ENCODE assay signal across 20 cellular contexts in genomic region chr5:170504598-170505266, GRCh38. TPM values are rescaled to one million over a fixed set of nuclear protein-coding genes. Genes with fewer than 3 reads are reported as not detected.
DNase-seq lines count a peak whose midpoint lies in the region; ATAC-seq and TF ChIP-seq lines count a peak whose summit lies in the region.
"Had no signal": no experiment of that assay in that cellular context is flagged by ENCODE, and none has a peak within 500 bp of the region (broad histone marks: within the 10 kb centered on the region; RNA-seq: fewer than 3 reads in every experiment).

No MANE protein-coding gene starts in this region.

- no peaks in the 10 kb centered on the region for H3K9me2 ChIP-seq in hepatocyte (replicated peaks; ENCODE audit: insufficient read depth)

- H3K36me3 ChIP-seq in HEK293 (ENCODE audit: control insufficient read depth in 2 of 2, insufficient read depth in 1 of 2, low read length in 2 of 2) (no peaks in the 10 kb centered on the region), SJCRH30 (no peaks in the 10 kb centered on the region), hepatocyte (replicated peaks; ENCODE audit: insufficient read depth, low read depth) (no peaks in the 10 kb centered on the region), parathyroid adenoma (ENCODE audit: control insufficient read depth, insufficient read depth, low read length) (no peaks in the 10 kb centered on the region), gastrocnemius medialis (no peaks in the 10 kb centered on the region)
- H3K36me3 ChIP-seq: BLaER1, esophagus squamous epithelium, spleen, tibial artery had no signal

- peak overlapping the region; percentile 92 for H3K4me2 ChIP-seq in hepatocyte
- no peak overlapping the region for H3K4me2 ChIP-seq in parathyroid adenoma (ENCODE audit: low read length)
- H3K4me2 ChIP-seq: BLaER1 had no signal

- ATAC-seq in HG03354 (IDR thresholded peaks at IDR 0.05; ENCODE audit: poor library complexity, severe bottlenecking, unreplicated experiment) (no peak), gastrocnemius medialis (no peak), HG03095 (IDR thresholded peaks at IDR 0.05; ENCODE audit: unreplicated experiment) (no peak)
- ATAC-seq: stimulated activated effector memory CD8-positive, alpha-beta T cell treated with anti-CD3 and anti-CD28 coated beads, Interleukin-12 subunit alpha, Interleukin-12 subunit beta, amount 100 ng/mL, for 72 hours had no signal

- H3K4me3 ChIP-seq in HEK293 (ENCODE audit: low read depth, low read length) = no peak overlapping the region
- peak overlapping the region; percentile 51 for H3K4me3 ChIP-seq in SJCRH30
- no peak overlapping the region for H3K4me3 ChIP-seq in hepatocyte
- H3K4me3 ChIP-seq in parathyroid adenoma (ENCODE audit: low read depth, low read length) = no peak overlapping the region
- H3K4me3 ChIP-seq in gastrocnemius medialis = no peak overlapping the region
- H3K4me3 ChIP-seq: BLaER1 had no signal

- H3K27ac ChIP-seq in HEK293 (ENCODE audit: extremely low read depth, low read depth, low read length) (no peak overlapping the region), SJCRH30 (no peak overlapping the region), hepatocyte (no peak overlapping the region), parathyroid adenoma (no peak overlapping the region), gastrocnemius medialis (no peak overlapping the region)
- H3K27ac ChIP-seq: BLaER1, coronary artery, esophagus squamous epithelium, spleen, tibial artery had no signal

- H4K20me1 ChIP-seq in hepatocyte (ENCODE audit: insufficient read depth, poor library complexity, severe bottlenecking) = no peaks in the 10 kb centered on the region
- H4K20me1 ChIP-seq: BLaER1 had no signal

- H2AFZ ChIP-seq in hepatocyte = no peak overlapping the region
- peak overlapping the region; percentile 55 for H2AFZ ChIP-seq in parathyroid adenoma

- peak in 1 of 2 experiments; percentile 16 for DNase-seq in SJCRH30
- no peak for DNase-seq in hepatocyte (ENCODE audit: low spot score)
- DNase-seq in gastrocnemius medialis = no peak
- DNase-seq: activated effector memory CD4-positive, alpha-beta T cell treated with Interleukin-2 at 50 U/mL for 16 hours; amniotic stem cell; esophagus squamous epithelium; IMR-90; MV-4-11; NCI-H2029 treated with DMSO at 0.1 percent for 48 hours; NCI-H774; spleen; tibial artery had no signal

- POLR2A ChIA-PET in HEK293 (lab: Yijun Ruan, JAX) = no interaction called here

- 88% methylated on average over 23 of the region's 23 CpGs for WGBS in hepatocyte (ENCODE audit: low lambda C conversion rate, missing lambda C conversion rate)

- TF ChIP-seq CTCF in HEK293 (tag by site-specific recombination; IDR thresholded peaks at IDR 0.05) = no peak
- no peak for TF ChIP-seq CTCF in hepatocyte (IDR thresholded peaks at IDR 0.05; ENCODE audit: poor library complexity)
- no peak for TF ChIP-seq CTCF in parathyroid adenoma (IDR thresholded peaks at IDR 0.05)
- no peak for TF ChIP-seq CTCF in gastrocnemius medialis (IDR thresholded peaks at IDR 0.05 in 4 of 5, conservative IDR thresholded peaks at IDR 0.05 in 1 of 5)

- CTCF ChIA-PET in HEK293 (lab: Yijun Ruan, JAX) = interaction anchor here (0.7 kb wide), 1 partner anchor 170 kb away, joined by 3 read pairs; no protein-coding TSS in a partner anchor

- no peak for TF ChIP-seq POLR2A in gastrocnemius medialis (IDR thresholded peaks at IDR 0.05)

- H3K4me1 ChIP-seq in HEK293 (ENCODE audit: control insufficient read depth, insufficient read depth, low read length) = no peaks in the 10 kb centered on the region
- no peaks in the 10 kb centered on the region for H3K4me1 ChIP-seq in SJCRH30
- H3K4me1 ChIP-seq in hepatocyte (ENCODE audit: insufficient read depth) = peaks cover 3% of the 10 kb centered on the region
- peaks cover 36% of the 10 kb centered on the region for H3K4me1 ChIP-seq in parathyroid adenoma
- no peaks in the 10 kb centered on the region for H3K4me1 ChIP-seq in gastrocnemius medialis

- peaks cover 10% of the 10 kb centered on the region for H3K27me3 ChIP-seq in SJCRH30
- peaks cover 29% of the 10 kb centered on the region for H3K27me3 ChIP-seq in hepatocyte
- H3K27me3 ChIP-seq in parathyroid adenoma (ENCODE audit: control insufficient read depth, insufficient read depth, low read length) = no peaks in the 10 kb centered on the region
- H3K27me3 ChIP-seq in gastrocnemius medialis = peaks cover 5 to 10% (median 7%) of the 10 kb centered on the region in 3 donors

- H3K9me3 ChIP-seq in HEK293 (ENCODE audit: control insufficient read depth, insufficient read depth, low read depth, low read length) = no peaks in the 10 kb centered on the region
- H3K9me3 ChIP-seq in SJCRH30 (replicated peaks) = no peaks in the 10 kb centered on the region
- no peaks in the 10 kb centered on the region for H3K9me3 ChIP-seq in hepatocyte (ENCODE audit: low read depth)
- no peaks in the 10 kb centered on the region for H3K9me3 ChIP-seq in parathyroid adenoma (ENCODE audit: control insufficient read depth, low read length)
- no peaks in the 10 kb centered on the region for H3K9me3 ChIP-seq in gastrocnemius medialis
- H3K9me3 ChIP-seq: BLaER1 had no signal

- H3K9ac ChIP-seq in parathyroid adenoma = no peak overlapping the region
- H3K9ac ChIP-seq: BLaER1 had no signal

- in situ Hi-C loops in gastrocnemius medialis (cut with MboI; ENCODE audit: low sequenced_read_pairs in 4 of 4) = no loop called here

- intact Hi-C loops in gastrocnemius medialis (cut with DNase I; ENCODE audit: low total_unique reads) = no loop called here

- H3K79me2 ChIP-seq in hepatocyte (no peaks in the 10 kb centered on the region), parathyroid adenoma (no peaks in the 10 kb centered on the region)

TF ChIP-seq in HEK293, 187 proteins besides CTCF, POLR2A, EP300 and RAD21:
- TF ChIP-seq ZEB2 (tag by site-specific recombination; IDR thresholded peaks at IDR 0.05) = no peak
- 0 out of 2 replicates have a peak, but pooled peaks have one; percentile 16 for TF ChIP-seq ZNF341 (tag by site-specific recombination; IDR thresholded peaks at IDR 0.05; ENCODE audit: low read depth)

RNA-seq across cellular contexts. Expression of gene KCNIP1, which starts 0.9 kb away (rescaled TPM):
- total RNA-seq in SJCRH30 (2014; rRNA removed; shearing (Covaris generic)) = 0.81 and 1.4 TPM in 2 replicates
- total RNA-seq in hepatocyte (0.43 and 1.5 TPM in 2 replicates), gastrocnemius medialis (not detected)
- 0.80 and 0.88 TPM in 2 replicates for polyA plus RNA-seq in hepatocyte
- total RNA-seq: activated CD8-positive, alpha-beta memory T cell treated with anti-CD3 and anti-CD28 coated beads for 36 hours; esophagus squamous epithelium; IMR-90 had no signal
- polyA plus RNA-seq: IMR-90 had no signal
